Comparison of ENCODE assay signal across 19 cellular contexts in genomic region chr13:36332986-36333385, GRCh38. TPM values are rescaled to one million over a fixed set of nuclear protein-coding genes. Genes with fewer than 3 reads are reported as not detected.
DNase-seq lines count a peak whose midpoint lies in the region; ATAC-seq and FAIRE-seq lines count a peak whose summit lies in the region.
"Had no signal": no experiment of that assay in that cellular context is flagged by ENCODE, and none has a peak within 500 bp of the region (broad histone marks: within the 10 kb centered on the region; RNA-seq: fewer than 3 reads in every experiment).

No MANE protein-coding gene starts in this region.

- ATAC-seq in HG03159 (IDR thresholded peaks at IDR 0.05; ENCODE audit: unreplicated experiment) (no peak), HG02885 (IDR thresholded peaks at IDR 0.05; ENCODE audit: poor library complexity, unreplicated experiment) (no peak), GM19395 (IDR thresholded peaks at IDR 0.05; ENCODE audit: unreplicated experiment) (no peak)
- ATAC-seq: heart right ventricle; HepG2; naive thymus-derived CD8-positive, alpha-beta T cell had no signal

- peak; percentile 54 for FAIRE-seq in endometrium (lab: Jason Lieb, UNC)
- FAIRE-seq: HepG2 had no signal

- DNase-seq in Daoy (ENCODE audit: low read depth) (peak; percentile 13), OCI-M1 (lab: John Stamatoyannopoulos, UW) (peak; percentile 57), lung microvascular endothelial cell (ENCODE audit: low read depth in 2 of 2) (peak; percentile 73 to 76), HuH-7 (ENCODE audit: low spot score) (no peak)
- DNase-seq: activated CD4-positive, alpha-beta T cell treated with anti-CD3 and anti-CD28 coated beads for 1 hour; heart right ventricle; left ventricle myocardium inferior; naive thymus-derived CD8-positive, alpha-beta T cell; NCI-H1417 treated with DMSO at 0.1 percent for 48 hours; NCI-H446; retina; stimulated activated CD4-positive, alpha-beta T cell treated with anti-CD3 and anti-CD28 coated beads, Interleukin-2, amount 100 ng/mL, for 24 hours; tibial artery had no signal

RNA-seq across cellular contexts. Expression of gene SPART, which starts 13.2 kb away (rescaled TPM):
- total RNA-seq in Daoy (2014; rRNA removed; shearing (Covaris generic)): 37.6 and 48.5 TPM in 2 replicates
- total RNA-seq in lung microvascular endothelial cell: 36.0 and 50.8 TPM in 2 replicates

RNA-seq across cellular contexts. Expression of gene CCDC169, which starts 35.4 kb away (rescaled TPM):
- 1.3 and 5.6 TPM in 2 replicates for total RNA-seq in Daoy (2014; rRNA removed; shearing (Covaris generic))
- 0.65 and 1.2 TPM in 2 replicates for total RNA-seq in lung microvascular endothelial cell
- total RNA-seq: naive thymus-derived CD8-positive, alpha-beta T cell; T-helper 1 cell treated with Interleukin-12 subunit alpha and Interleukin-12 subunit beta and Interleukin-4 antibody, amounts not matched to agents 30 ng/mL and 1 ng/mL, for 36 hours had no signal
